Comparison of ENCODE assay signal across 17 cellular contexts in genomic region chr17:27343972-27344607, GRCh38. TPM values are rescaled to one million over a fixed set of nuclear protein-coding genes. Genes with fewer than 3 reads are reported as not detected.
DNase-seq lines count a peak whose midpoint lies in the region; ATAC-seq, FAIRE-seq and TF ChIP-seq lines count a peak whose summit lies in the region.
"Had no signal": no experiment of that assay in that cellular context is flagged by ENCODE, and none has a peak within 500 bp of the region (broad histone marks: within the 10 kb centered on the region; RNA-seq: fewer than 3 reads in every experiment).

No MANE protein-coding gene starts in this region.

- peaks cover 42% of the 10 kb centered on the region for H3F3A ChIP-seq in neural progenitor cell (ENCODE audit: low read depth)

- H3K9me3 Mint-ChIP-seq in brain = peaks cover 0 to 4% (median 2%) of the 10 kb centered on the region in 5 experiments
- no peaks in the 10 kb centered on the region for H3K9me3 Mint-ChIP-seq in neural progenitor cell

- no peaks in the 10 kb centered on the region for H4K20me1 ChIP-seq in neural progenitor cell (ENCODE audit: low read depth)

- H3K4me1 Mint-ChIP-seq in brain (peaks cover 76% of the 10 kb centered on the region), neural progenitor cell (peaks cover 43% of the 10 kb centered on the region)

- ATAC-seq in GM21390 (IDR thresholded peaks at IDR 0.05; ENCODE audit: unreplicated experiment) = no peak
- ATAC-seq: left lobe of liver had no signal

- H3K27ac Mint-ChIP-seq in brain (peak overlapping the region in 4 of 5 experiments; percentile 52 to 93 (median 84)), neural progenitor cell (peak overlapping the region; percentile 57)

- H3K4me3 ChIP-seq in neural progenitor cell (no peak overlapping the region), kidney (ENCODE audit: low read length in 2 of 2) (no peak overlapping the region)
- H3K4me3 ChIP-seq: SJSA1, tibial artery had no signal

- peak; percentile 57 for DNase-seq in DMS53 (lab: John Stamatoyannopoulos, UW)
- no peak for DNase-seq in DMS53 treated with DMSO at 0.1 percent for 48 hours (lab: John Stamatoyannopoulos, UW; ENCODE audit: unreplicated experiment)
- DNase-seq in KBM-7 = peak; percentile 78
- DNase-seq in neural progenitor cell (ENCODE audit: low spot score) = no peak
- DNase-seq in COR-L47 (lab: John Stamatoyannopoulos, UW) = no peak
- DNase-seq in kidney = no peak
- DNase-seq: activated T-cell treated with anti-CD3 and anti-CD28 coated beads for 4 hours; Calu3; glutamatergic neuron; NCI-H1436 treated with DMSO at 0.1 percent for 48 hours; stimulated activated CD4-positive, alpha-beta T cell treated with anti-CD3 and anti-CD28 coated beads, Interleukin-12 subunit alpha, Interleukin-12 subunit beta, amount 100 ng/mL, for 4 hours; tibial artery had no signal

- no peak overlapping the region for H3K27ac ChIP-seq in neural progenitor cell
- H3K27ac ChIP-seq in kidney (ENCODE audit: low read depth in 2 of 2, low read length in 2 of 2) = no peak overlapping the region
- H3K27ac ChIP-seq: neutrophil, SJSA1, tibial artery had no signal

- H3K9ac ChIP-seq in neural progenitor cell (no peak overlapping the region), kidney (ENCODE audit: low read length in 2 of 2) (no peak overlapping the region)

- no peak for TF ChIP-seq CTCF in brain (conservative IDR thresholded peaks at IDR 0.05)
- TF ChIP-seq CTCF in neural progenitor cell (IDR thresholded peaks at IDR 0.05) = no peak
- TF ChIP-seq CTCF in kidney (IDR thresholded peaks at IDR 0.05; ENCODE audit: borderline replicate concordance, extremely low read depth, insufficient read depth) = no peak

- H3K4me3 Mint-ChIP-seq in brain = peak overlapping the region in 2 of 5 experiments; percentile 26 to 32
- H3K4me3 Mint-ChIP-seq in neural progenitor cell = no peak overlapping the region

- H3K36me3 ChIP-seq in neural progenitor cell = no peaks in the 10 kb centered on the region
- H3K36me3 ChIP-seq in kidney (ENCODE audit: control insufficient read depth in 1 of 2, insufficient read depth in 2 of 2, low read length in 2 of 2) = no peaks in the 10 kb centered on the region
- H3K36me3 ChIP-seq: neutrophil, SJSA1, tibial artery had no signal

- no peak overlapping the region for H3K4me2 ChIP-seq in neural progenitor cell

- FAIRE-seq in kidney (lab: Jason Lieb, UNC) = no peak

- intact Hi-C loops in kidney (cut with DNase I) = no loop called here

- H3K4me1 ChIP-seq in neural progenitor cell (peaks cover 27% of the 10 kb centered on the region), kidney (ENCODE audit: control insufficient read depth in 1 of 2, insufficient read depth in 1 of 2, low read depth in 1 of 2, low read length in 2 of 2) (peaks cover 3 to 4% of the 10 kb centered on the region in 2 donors)

- H3K27me3 ChIP-seq in neural progenitor cell = no peaks in the 10 kb centered on the region
- H3K27me3 ChIP-seq: neutrophil, SJSA1, tibial artery had no signal

- in situ Hi-C loops in KBM-7 (cut with MboI; ENCODE audit: low pct_unique_long_range_greater_than_20kb, low sequenced_read_pairs) = no loop called here

- no peaks in the 10 kb centered on the region for H3K79me2 ChIP-seq in neural progenitor cell (ENCODE audit: low read depth)

- peaks cover 4% of the 10 kb centered on the region for H3K27me3 Mint-ChIP-seq in brain
- peaks cover 6% of the 10 kb centered on the region for H3K27me3 Mint-ChIP-seq in neural progenitor cell (ENCODE audit: insufficient read depth, low read depth)

- no peak overlapping the region for H2AFZ ChIP-seq in neural progenitor cell (replicated peaks)

- H3K36me3 Mint-ChIP-seq in brain (no peaks in the 10 kb centered on the region), neural progenitor cell (peaks cover 1% of the 10 kb centered on the region)

- H3K9me3 ChIP-seq in neural progenitor cell (ENCODE audit: low read depth) (no peaks in the 10 kb centered on the region), kidney (ENCODE audit: control insufficient read depth in 1 of 2, low read length in 2 of 2) (no peaks in the 10 kb centered on the region)
- H3K9me3 ChIP-seq: neutrophil, SJSA1, tibial artery had no signal

RNA-seq across cellular contexts. Expression of gene WSB1, which starts 50.2 kb away (rescaled TPM):
- polyA plus RNA-seq in brain (ENCODE audit: insufficient read depth, low read depth, low replicate concordance) = 21.7 TPM
- 396 and 521 TPM in 2 replicates for total RNA-seq in neural progenitor cell (ENCODE audit: low replicate concordance)
- total RNA-seq in kidney = 195 TPM
- polyA plus RNA-seq in kidney (ENCODE audit: insufficient read depth, low read depth, low replicate concordance) = 59.8 TPM

Comparison
In these comparisons a context has a peak if more than half of its experiments do, and no peak if none do; other contexts are left out.
1. DNase-seq: peak in DMS53 (single experiment) and KBM-7 (single experiment); none in DMS53 treated with DMSO at 0.1 percent for 48 hours (single experiment), neural progenitor cell (single experiment), COR-L47 (single experiment) and kidney (single experiment).